Comparison of ENCODE assay signal across 28 cellular contexts in genomic region chr5:15386122-15386521, GRCh38.
"Had no signal": no experiment of that assay in that cellular context is flagged by ENCODE, and none has a peak within 500 bp of the region (broad histone marks: within the 10 kb centered on the region; RNA-seq: fewer than 3 reads in every experiment).

No MANE protein-coding gene starts in this region.

- DNase-seq: naive thymus-derived CD4-positive, alpha-beta T cell; natural killer cell; nucleus accumbens; ovary; psoas muscle; right cardiac atrium; right lobe of liver; sigmoid colon; small intestine; stimulated activated CD4-positive, alpha-beta T cell treated with anti-CD3 and anti-CD28 coated beads, Interleukin-15, amount 100 ng/mL, for 24 hours; stimulated activated CD4-positive, alpha-beta T cell treated with anti-CD3 and anti-CD28 coated beads, Interleukin-2, amount 100 ng/mL, for 24 hours; stimulated activated CD4-positive, alpha-beta T cell treated with anti-CD3 and anti-CD28 coated beads, Interleukin-2, amount 100 ng/mL, for 48 hours; stimulated activated CD4-positive, alpha-beta T cell treated with anti-CD3 and anti-CD28 coated beads, Interleukin-4, amount 100 ng/mL, for 24 hours; stimulated activated naive B cell treated with anti-CD40 and anti-IgM and Interleukin-4, amounts not matched to agents 10 μg/mL and 1 μg/mL and 100 μg/mL, for 72 hours; stimulated activated naive CD4-positive, alpha-beta T cell treated with Interleukin-2 at 50 U/mL for 16 hours; stomach; thyroid gland; trophoblast cell had no signal

- H3K27me3 Mint-ChIP-seq: progenitor cell of endocrine pancreas; stimulated activated naive B cell treated with anti-CD40 and anti-IgM and Interleukin-4, amounts not matched to agents 10 μg/mL and 1 μg/mL and 100 μg/mL, for 72 hours had no signal

- H3K27ac Mint-ChIP-seq: naive thymus-derived CD4-positive, alpha-beta T cell; natural killer cell; neural progenitor cell; progenitor cell of endocrine pancreas; stimulated activated effector memory CD8-positive, alpha-beta T cell treated with anti-CD3 and anti-CD28 coated beads, Interleukin-12 subunit alpha, Interleukin-12 subunit beta, amount 100 ng/mL, for 72 hours; stimulated activated naive B cell treated with anti-CD40 and anti-IgM and Interleukin-4, amounts not matched to agents 10 μg/mL and 1 μg/mL and 100 μg/mL, for 72 hours had no signal

- H3K4me1 Mint-ChIP-seq: naive thymus-derived CD4-positive, alpha-beta T cell; natural killer cell; stimulated activated effector memory CD8-positive, alpha-beta T cell treated with anti-CD3 and anti-CD28 coated beads, Interleukin-12 subunit alpha, Interleukin-12 subunit beta, amount 100 ng/mL, for 72 hours; stimulated activated naive B cell treated with anti-CD40 and anti-IgM and Interleukin-4, amounts not matched to agents 10 μg/mL and 1 μg/mL and 100 μg/mL, for 72 hours had no signal

- H3K27me3 ChIP-seq: neural progenitor cell, neutrophil, ovary, right lobe of liver, sigmoid colon, thyroid gland, tibial nerve, upper lobe of left lung, vagina had no signal

- H2AFZ ChIP-seq: neural progenitor cell, parathyroid adenoma had no signal

- H3K4me3 ChIP-seq: neural progenitor cell, ovary, psoas muscle, right lobe of liver, sigmoid colon, stomach, thoracic aorta, thyroid gland, tibial nerve, upper lobe of left lung, vagina had no signal

- H3K9me3 Mint-ChIP-seq: nephron had no signal

- H3K9ac ChIP-seq: neural progenitor cell, parathyroid adenoma had no signal

- H3K4me1 ChIP-seq: neural progenitor cell, parathyroid adenoma, psoas muscle, right lobe of liver, sigmoid colon, stomach, thyroid gland, upper lobe of left lung, vagina had no signal

- H3K9me3 ChIP-seq: neutrophil, ovary, psoas muscle, right lobe of liver, sigmoid colon, stomach, thoracic aorta, thyroid gland, tibial nerve, upper lobe of left lung, vagina had no signal

- H3K36me3 Mint-ChIP-seq: natural killer cell; neural progenitor cell; stimulated activated effector memory CD8-positive, alpha-beta T cell treated with anti-CD3 and anti-CD28 coated beads, Interleukin-12 subunit alpha, Interleukin-12 subunit beta, amount 100 ng/mL, for 72 hours; stimulated activated naive B cell treated with anti-CD40 and anti-IgM and Interleukin-4, amounts not matched to agents 10 μg/mL and 1 μg/mL and 100 μg/mL, for 72 hours had no signal

- H3K4me3 Mint-ChIP-seq: naive thymus-derived CD4-positive, alpha-beta T cell; natural killer cell; nephron; neural progenitor cell; stimulated activated effector memory CD8-positive, alpha-beta T cell treated with anti-CD3 and anti-CD28 coated beads, Interleukin-12 subunit alpha, Interleukin-12 subunit beta, amount 100 ng/mL, for 72 hours; stimulated activated naive B cell treated with anti-CD40 and anti-IgM and Interleukin-4, amounts not matched to agents 10 μg/mL and 1 μg/mL and 100 μg/mL, for 72 hours had no signal

- H3K4me2 ChIP-seq: neural progenitor cell had no signal

- ATAC-seq: naive thymus-derived CD4-positive, alpha-beta T cell; natural killer cell; right cardiac atrium; stimulated activated effector memory CD8-positive, alpha-beta T cell treated with anti-CD3 and anti-CD28 coated beads, Interleukin-12 subunit alpha, Interleukin-12 subunit beta, amount 100 ng/mL, for 72 hours; stimulated activated naive B cell treated with anti-CD40 and anti-IgM and Interleukin-4, amounts not matched to agents 10 μg/mL and 1 μg/mL and 100 μg/mL, for 72 hours had no signal

- H3K27ac ChIP-seq: neural progenitor cell, neutrophil, ovary, parathyroid adenoma, psoas muscle, right lobe of liver, sigmoid colon, stomach, thoracic aorta, thyroid gland, tibial nerve, upper lobe of left lung, vagina had no signal

- H3K36me3 ChIP-seq: neural progenitor cell, neutrophil, ovary, right lobe of liver, sigmoid colon, stomach, thoracic aorta, thyroid gland, tibial nerve, upper lobe of left lung, vagina had no signal
